In the genomic region with DNA sequence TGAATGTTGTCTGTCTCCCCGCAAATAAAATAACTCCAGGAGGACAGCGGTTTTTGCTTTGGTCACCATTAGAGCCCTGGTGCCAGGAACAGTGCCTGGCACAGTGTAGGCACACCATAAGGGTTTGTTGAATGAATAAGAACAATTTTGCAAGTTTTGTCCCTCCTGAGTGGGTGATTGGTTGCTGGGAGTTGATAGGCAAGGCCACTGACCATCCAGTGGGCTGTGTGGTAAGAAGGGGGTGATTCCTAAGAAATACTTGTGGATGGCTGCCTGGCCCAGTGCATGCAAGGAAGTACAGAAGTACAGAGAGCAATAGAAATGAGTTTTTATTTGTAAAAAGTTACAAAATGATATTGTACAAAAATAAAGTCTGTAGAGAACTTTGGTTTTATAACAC, we compare ENCODE assay signal across 20 cellular contexts. TPM values are rescaled to one million over a fixed set of nuclear protein-coding genes. Genes with fewer than 3 reads are reported as not detected.
DNase-seq lines count a peak whose midpoint lies in the region; ATAC-seq and TF ChIP-seq lines count a peak whose summit lies in the region.
"Had no signal": no experiment of that assay in that cellular context is flagged by ENCODE, and none has a peak within 500 bp of the region (broad histone marks: within the 10 kb centered on the region; RNA-seq: fewer than 3 reads in every experiment).

No MANE protein-coding gene starts in this region.

- no peak overlapping the region for H3K4me2 ChIP-seq in IMR-90 (ENCODE audit: low read depth, low read length)

- H3K18ac ChIP-seq in IMR-90 (ENCODE audit: low read depth, low read length) = no peak overlapping the region

- no peak overlapping the region for H2AFZ ChIP-seq in IMR-90 (replicated peaks; ENCODE audit: low read length, poor library complexity)

- in situ Hi-C loops in IMR-90 (cut with MboI; ENCODE audit: low sequenced_read_pairs) = no loop called here
- in situ Hi-C loops in KBM-7 (cut with MboI; ENCODE audit: low pct_unique_long_range_greater_than_20kb, low sequenced_read_pairs) = loop anchor here (25.0 kb wide), 1 partner anchor 400 kb away; no protein-coding TSS in a partner anchor

- intact Hi-C loops in IMR-90 (cut with micrococcal nuclease) = no loop called here
- intact Hi-C loops in activated CD4-positive, alpha-beta T cell treated with anti-CD3 and anti-CD28 coated beads, Interleukin-2, amount 10 ng/mL, durations not matched to agents 24 days and 14 days (cut with micrococcal nuclease) = no loop called here

- H3K4ac ChIP-seq in IMR-90 (ENCODE audit: low read depth, low read length) = no peak overlapping the region; the same call in 1 of the 2 replicates

- H4K20me1 ChIP-seq in IMR-90 (ENCODE audit: insufficient read depth, low read length) = no peaks in the 10 kb centered on the region

- no peaks in the 10 kb centered on the region for H3K9me3 Mint-ChIP-seq in nephron progenitor cell
- no peaks in the 10 kb centered on the region for H3K9me3 Mint-ChIP-seq in activated CD4-positive, alpha-beta T cell treated with anti-CD3 and anti-CD28 coated beads, Interleukin-2, amount 10 ng/mL, durations not matched to agents 24 days and 14 days

- no peaks in the 10 kb centered on the region for H3K9me1 ChIP-seq in IMR-90 (ENCODE audit: insufficient read depth, low read length)

- POLR2A ChIA-PET in IMR-90 (lab: Charles Lee; ENCODE audit: unreplicated experiment) = no interaction called here

- no peak overlapping the region for H4K91ac ChIP-seq in IMR-90 (ENCODE audit: insufficient read depth, low read depth, low read length)

- H4K8ac ChIP-seq in IMR-90 (ENCODE audit: low read depth in 2 of 2, low read length in 2 of 2) = no peak overlapping the region

- H4K5ac ChIP-seq in IMR-90 (ENCODE audit: low read depth, low read length) = no peak overlapping the region

- H3K4me3 Mint-ChIP-seq in nephron progenitor cell = no peak overlapping the region
- no peak overlapping the region for H3K4me3 Mint-ChIP-seq in activated CD4-positive, alpha-beta T cell treated with anti-CD3 and anti-CD28 coated beads, Interleukin-2, amount 10 ng/mL, durations not matched to agents 24 days and 14 days
- H3K4me3 Mint-ChIP-seq: CD14-positive monocyte, IgD-negative memory B cell had no signal

- no peak overlapping the region for H3K9ac ChIP-seq in IMR-90 (ENCODE audit: low read depth, low read length)

- no peak overlapping the region for H2BK20ac ChIP-seq in IMR-90 (ENCODE audit: low read depth, low read length)

- H2AK9ac ChIP-seq in IMR-90 (replicated peaks; ENCODE audit: low read depth, low read length, poor library complexity) = peak overlapping the region; percentile 21

- CTCF ChIA-PET in IMR-90 (lab: Yijun Ruan, JAX) = no interaction called here

- H2AK5ac ChIP-seq in IMR-90 (ENCODE audit: low read depth, low read length) = no peak overlapping the region

- dilution Hi-C loops in IMR-90 (cut with HindIII; ENCODE audit: low sequenced_read_pairs, unreplicated experiment) = no loop called here

- no TSS peak for BruUV-seq in IMR-90 (replicated peaks; lab: Mats Ljungman, UMichigan)

- TF ChIP-seq RAD21 in IMR-90 (IDR thresholded peaks at IDR 0.05; ENCODE audit: low read length) = no peak

- no peak overlapping the region for H2BK120ac ChIP-seq in IMR-90 (ENCODE audit: low read depth, low read length)

- no peak for TF ChIP-seq POLR2A in IMR-90 (IDR thresholded peaks at IDR 0.05; ENCODE audit: low read depth, low read length)

- DNase-seq in AG10803 (ENCODE audit: low read depth) = peak; percentile 61
- no peak for DNase-seq in IMR-90
- peak; percentile 43 for DNase-seq in choroid plexus epithelial cell (ENCODE audit: low read depth)
- DNase-seq in nephron progenitor cell = no peak
- no peak for DNase-seq in KBM-7
- no peak for DNase-seq in activated CD4-positive, alpha-beta T cell treated with anti-CD3 and anti-CD28 coated beads, Interleukin-2, amount 10 ng/mL, durations not matched to agents 24 days and 14 days
- no peak for DNase-seq in NAMALWA (ENCODE audit: low spot score)
- DNase-seq: COR-L47; NCI-H1694; NCI-H2107; NCI-H226; NCI-H526; NK-92 treated with Interleukin-12 subunit alpha and Interleukin-12 subunit beta, amount 100 ng/mL, for 24 hours; OCI-M1 had no signal

- H2BK15ac ChIP-seq in IMR-90 (ENCODE audit: low read depth, low read length) = no peak overlapping the region

- peaks cover 3% of the 10 kb centered on the region for H3K27me3 Mint-ChIP-seq in nephron progenitor cell (ENCODE audit: low read depth, poor library complexity)
- peaks cover 2% of the 10 kb centered on the region for H3K27me3 Mint-ChIP-seq in activated CD4-positive, alpha-beta T cell treated with anti-CD3 and anti-CD28 coated beads, Interleukin-2, amount 10 ng/mL, durations not matched to agents 24 days and 14 days

- no peak for TF ChIP-seq CTCF in AG10803 (conservative IDR thresholded peaks at IDR 0.05; ENCODE audit: low read length)
- TF ChIP-seq CTCF in IMR-90 (conservative IDR thresholded peaks at IDR 0.05; ENCODE audit: low read depth, low read length) = no peak
- TF ChIP-seq CTCF in choroid plexus epithelial cell (conservative IDR thresholded peaks at IDR 0.05; ENCODE audit: low read depth, low read length) = no peak
- no peak for TF ChIP-seq CTCF in nephron progenitor cell (IDR thresholded peaks at IDR 0.05)

- WGBS in IMR-90 (ENCODE audit: extremely low coverage in 2 of 2, insufficient read length in 1 of 2), 2 experiments = no CpG with 5 or more reads among the region's 2 CpGs

- peaks cover 4% of the 10 kb centered on the region; the same call in 1 of the 2 replicates for H3K36me3 ChIP-seq in IMR-90 (ENCODE audit: control insufficient read depth, insufficient read depth, low read length)

- H3K56ac ChIP-seq in IMR-90 (ENCODE audit: extremely low read depth, insufficient read depth, low read length) = no peak overlapping the region

- no peak overlapping the region for H3K23ac ChIP-seq in IMR-90 (ENCODE audit: low read depth, low read length)

- H3K4me1 ChIP-seq in IMR-90 (ENCODE audit: control insufficient read depth, insufficient read depth, low read length) = peaks cover 11% of the 10 kb centered on the region

- no peak overlapping the region for H3K27ac ChIP-seq in IMR-90 (ENCODE audit: insufficient read depth, low read length)
- H3K27ac ChIP-seq: SK-N-MC had no signal

- H2BK5ac ChIP-seq in IMR-90 (ENCODE audit: low read depth, low read length, poor library complexity, severe bottlenecking) = no peak overlapping the region

- H3K27me3 ChIP-seq in IMR-90 (ENCODE audit: control insufficient read depth, insufficient read depth, low read length) = no peaks in the 10 kb centered on the region

- H3K79me1 ChIP-seq in IMR-90 (ENCODE audit: low read depth in 1 of 2, low read length in 2 of 2) = no peaks in the 10 kb centered on the region

- H3K36me3 Mint-ChIP-seq in nephron progenitor cell (ENCODE audit: low read depth) = peaks cover 45% of the 10 kb centered on the region
- no peaks in the 10 kb centered on the region for H3K36me3 Mint-ChIP-seq in activated CD4-positive, alpha-beta T cell treated with anti-CD3 and anti-CD28 coated beads, Interleukin-2, amount 10 ng/mL, durations not matched to agents 24 days and 14 days (ENCODE audit: low read depth)
- H3K36me3 Mint-ChIP-seq: CD14-positive monocyte, IgD-negative memory B cell had no signal

- H3K27ac Mint-ChIP-seq in nephron progenitor cell = peak overlapping the region; percentile 1
- no peak overlapping the region for H3K27ac Mint-ChIP-seq in activated CD4-positive, alpha-beta T cell treated with anti-CD3 and anti-CD28 coated beads, Interleukin-2, amount 10 ng/mL, durations not matched to agents 24 days and 14 days
- H3K27ac Mint-ChIP-seq: CD14-positive monocyte, IgD-negative memory B cell had no signal

- H3K4me3 ChIP-seq in AG10803 (ENCODE audit: low read length) (no peak overlapping the region), IMR-90 (ENCODE audit: insufficient read depth, low read depth, low read length) (no peak overlapping the region), choroid plexus epithelial cell (ENCODE audit: low read depth, low read length) (no peak overlapping the region)
- H3K4me3 ChIP-seq: SK-N-MC had no signal

- peaks cover 33% of the 10 kb centered on the region for H3K4me1 Mint-ChIP-seq in nephron progenitor cell
- H3K4me1 Mint-ChIP-seq in activated CD4-positive, alpha-beta T cell treated with anti-CD3 and anti-CD28 coated beads, Interleukin-2, amount 10 ng/mL, durations not matched to agents 24 days and 14 days = no peaks in the 10 kb centered on the region
- H3K4me1 Mint-ChIP-seq: CD14-positive monocyte had no signal

- ATAC-seq in IMR-90 (ENCODE audit: low read depth) (no peak), HG03108 (IDR thresholded peaks at IDR 0.05; ENCODE audit: unreplicated experiment) (no peak)

- H3K9me3 ChIP-seq in IMR-90 (ENCODE audit: control insufficient read depth, insufficient read depth, low read length) = no peaks in the 10 kb centered on the region

- H3K14ac ChIP-seq in IMR-90 (replicated peaks; ENCODE audit: low read depth, low read length) = no peak overlapping the region

TF ChIP-seq in IMR-90, 13 proteins besides CTCF, POLR2A, EP300 and RAD21:
- TF ChIP-seq RCOR1 (IDR thresholded peaks at IDR 0.05; ENCODE audit: insufficient replicate concordance, low read length) = no peak

RNA-seq across cellular contexts. Expression of gene GDNF, which starts 27.5 kb away (rescaled TPM):
- total RNA-seq in IMR-90 (2012; rRNA removed) = 0.18 and 0.28 TPM in 2 replicates
- polyA plus RNA-seq in IMR-90 (2012; rRNA removed) = 0.82 and 0.85 TPM in 2 replicates
- 0.35 and 0.68 TPM in 2 replicates for polyA plus RNA-seq in IMR-90 (2012; cell fraction: cytosol; rRNA removed)
- 1.6 and 3.3 TPM in 2 replicates for polyA plus RNA-seq in IMR-90 (2012; cell fraction: nucleus; rRNA removed; ENCODE audit: low replicate concordance)
- 0.16 and 0.38 TPM in 2 replicates for total RNA-seq in activated CD4-positive, alpha-beta T cell treated with anti-CD3 and anti-CD28 coated beads, Interleukin-2, amount 10 ng/mL, durations not matched to agents 24 days and 14 days
- total RNA-seq: G401, H4 had no signal
- polyA plus RNA-seq: CD14-positive monocyte, IgD-negative memory B cell had no signal

Comparison
In these comparisons a context has a peak if more than half of its experiments do, and no peak if none do; other contexts are left out.
1. DNase-seq: peak in AG10803 (single experiment) and choroid plexus epithelial cell (single experiment); none in IMR-90 (single experiment), nephron progenitor cell (single experiment), KBM-7 (single experiment), activated CD4-positive, alpha-beta T cell treated with anti-CD3 and anti-CD28 coated beads, Interleukin-2, amount 10 ng/mL, durations not matched to agents 24 days and 14 days (single experiment) and NAMALWA (single experiment).